12 cellular contexts compared by ENCODE assay signal in the genomic region with DNA sequence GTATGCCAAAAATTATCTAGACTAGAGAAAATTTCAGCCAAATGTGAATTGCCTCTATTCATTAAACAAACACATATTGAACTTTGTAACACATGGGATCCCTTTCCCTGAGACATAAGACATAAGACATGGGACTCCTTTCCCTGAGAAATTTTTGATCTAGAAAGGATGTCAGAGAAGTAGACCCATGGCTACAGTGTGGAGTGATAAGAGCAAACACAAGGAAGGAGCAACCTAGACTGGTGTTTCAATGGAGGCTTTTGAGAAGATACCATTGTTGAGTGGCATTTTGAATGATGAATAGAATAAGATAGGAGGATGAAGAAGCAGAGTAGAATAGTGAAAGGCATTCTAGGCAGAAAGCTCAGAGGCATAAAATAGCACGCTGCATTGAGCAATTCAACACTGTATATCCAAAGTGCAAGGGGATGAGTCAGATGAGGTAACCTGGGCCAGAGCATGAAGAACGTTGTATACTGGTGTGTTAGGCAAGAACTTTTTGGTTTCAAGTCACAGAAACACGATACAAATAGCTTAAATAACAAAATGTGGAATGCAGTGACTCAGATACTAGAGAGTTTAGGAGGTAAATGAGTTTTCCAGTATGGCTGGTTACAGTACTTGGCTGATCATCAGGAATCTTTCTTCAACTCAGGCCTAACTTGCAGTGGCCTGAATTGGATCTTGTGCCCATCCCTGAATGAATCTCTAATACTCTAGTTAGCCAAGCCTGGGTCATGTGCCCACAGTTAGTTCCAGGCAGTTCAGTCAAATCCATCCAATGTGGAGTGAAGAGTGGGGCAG.
DNase-seq lines count a peak whose midpoint lies in the region; ATAC-seq and TF ChIP-seq lines count a peak whose summit lies in the region.
"Had no signal": no experiment of that assay in that cellular context is flagged by ENCODE, and none has a peak within 500 bp of the region (broad histone marks: within the 10 kb centered on the region; RNA-seq: fewer than 3 reads in every experiment).

No MANE protein-coding gene starts in this region.

- H3K27me3 ChIP-seq in neuronal stem cell (ENCODE audit: control insufficient read depth in 3 of 3, insufficient read depth in 3 of 3, low read depth in 1 of 3, low read length in 3 of 3) = no peaks in the 10 kb centered on the region

- no peak overlapping the region for H3K4me3 ChIP-seq in NB4 (ENCODE audit: low read depth, low read length)
- no peak overlapping the region for H3K4me3 ChIP-seq in coronary artery
- H3K4me3 ChIP-seq in neuronal stem cell (ENCODE audit: low read length in 2 of 2) = no peak overlapping the region

- H2BK15ac ChIP-seq in neuronal stem cell (ENCODE audit: low read length) = no peak overlapping the region

- no peak for TF ChIP-seq POLR2A in NB4 (IDR thresholded peaks at IDR 0.05; ENCODE audit: extremely low read depth, insufficient read length)

- H2AFZ ChIP-seq in neuronal stem cell (ENCODE audit: low read length) = no peak overlapping the region

- no peak overlapping the region for H3K4ac ChIP-seq in neuronal stem cell (ENCODE audit: low read length)

- no peaks in the 10 kb centered on the region for H3K36me3 ChIP-seq in neuronal stem cell (replicated peaks in 1 of 2; ENCODE audit: control insufficient read depth in 2 of 2, insufficient read depth in 2 of 2, low read length in 2 of 2)

- H2BK12ac ChIP-seq in neuronal stem cell (ENCODE audit: low read length) = no peak overlapping the region

- H3K9me3 ChIP-seq in neuronal stem cell (replicated peaks in 1 of 2; ENCODE audit: control insufficient read depth in 2 of 2, insufficient read depth in 1 of 2, low read depth in 1 of 2, low read length in 2 of 2) = no peaks in the 10 kb centered on the region

- no peak overlapping the region for H3K14ac ChIP-seq in neuronal stem cell (ENCODE audit: low read length)

- no peak overlapping the region for H4K8ac ChIP-seq in neuronal stem cell (ENCODE audit: low read depth, low read length)

- H2BK120ac ChIP-seq in neuronal stem cell (ENCODE audit: low read depth, low read length) = no peak overlapping the region

- H3K27ac ChIP-seq in coronary artery (peak overlapping the region; percentile 22 to 54), neuronal stem cell (replicated peaks; ENCODE audit: low read length) (no peak overlapping the region)

- no peaks in the 10 kb centered on the region for H3K79me1 ChIP-seq in neuronal stem cell (ENCODE audit: low read depth, low read length)

- no peak overlapping the region for H2BK5ac ChIP-seq in neuronal stem cell (ENCODE audit: low read length)

- no peak overlapping the region for H2AK5ac ChIP-seq in neuronal stem cell (ENCODE audit: low read depth, low read length)

- DNase-seq in AG08396 (ENCODE audit: low spot score) (peak; percentile 84), NB4 (ENCODE audit: low read depth) (peak; percentile 35), coronary artery (ENCODE audit: low spot score) (no peak), myocyte (ENCODE audit: low read depth) (peak; percentile 74), neuronal stem cell (ENCODE audit: low spot score) (no peak), NCI-H1092 treated with DMSO at 0.1 percent for 48 hours (lab: John Stamatoyannopoulos, UW) (no peak), globus pallidus (ENCODE audit: low spot score) (no peak)
- DNase-seq: Calu3; NCI-H69; stimulated activated CD4-positive, alpha-beta T cell treated with anti-CD3 and anti-CD28 coated beads, Interleukin-4, amount 100 ng/mL, for 24 hours had no signal

- H3K9ac ChIP-seq in neuronal stem cell (ENCODE audit: low read depth, low read length, poor library complexity) = no peak overlapping the region

- H3K18ac ChIP-seq in neuronal stem cell (ENCODE audit: low read length) = no peak overlapping the region

- TF ChIP-seq CTCF in NB4 (IDR thresholded peaks at IDR 0.05; ENCODE audit: low read depth, low read length) = no peak
- no peak for TF ChIP-seq CTCF in coronary artery (IDR thresholded peaks at IDR 0.05)

- ATAC-seq in HG03139 (IDR thresholded peaks at IDR 0.05; ENCODE audit: unreplicated experiment) = no peak
- ATAC-seq: activated CD4-positive, CD25-positive, alpha-beta regulatory T cell treated with anti-CD3 and anti-CD28 coated beads, Interleukin-2, amount 50 U/mL, for 24 hours had no signal

- no peaks in the 10 kb centered on the region for H3K4me1 ChIP-seq in neuronal stem cell (ENCODE audit: control insufficient read depth in 2 of 2, insufficient read depth in 1 of 2, low read depth in 1 of 2, low read length in 2 of 2)

- H4K91ac ChIP-seq in neuronal stem cell (ENCODE audit: low read depth, low read length, poor library complexity) = no peak overlapping the region

- H3K23ac ChIP-seq in neuronal stem cell (ENCODE audit: low read depth, low read length, poor library complexity) = no peak overlapping the region

- H3K4me2 ChIP-seq in neuronal stem cell (ENCODE audit: insufficient read depth, low read length, poor library complexity, severe bottlenecking) = no peak overlapping the region

- no CpG with 5 or more reads among the region's 3 CpGs for WGBS in neuronal stem cell (ENCODE audit: extremely low coverage in 2 of 2, insufficient read length in 2 of 2, insufficient replicate concordance in 1 of 2), 2 donors

Comparison
In these comparisons a context has a peak if more than half of its experiments do, and no peak if none do; other contexts are left out.
1. DNase-seq: peak in AG08396 (single experiment), NB4 (single experiment) and myocyte (single experiment); none in coronary artery (single experiment), neuronal stem cell (single experiment), NCI-H1092 treated with DMSO at 0.1 percent for 48 hours (single experiment) and globus pallidus (single experiment).